ENCODE assay signal across 6 cellular contexts in genomic region chr1:1001057-1001630, GRCh38. TPM values are rescaled to one million over a fixed set of nuclear protein-coding genes. Genes with fewer than 3 reads are reported as not detected.
DNase-seq lines count a peak whose midpoint lies in the region; ATAC-seq, FAIRE-seq and TF ChIP-seq lines count a peak whose summit lies in the region.

No MANE protein-coding gene starts in this region.

- peak; percentile 51 for DNase-seq in HK-2 (ENCODE audit: unreplicated experiment)
- DNase-seq in central memory CD8-positive, alpha-beta T cell (ENCODE audit: low spot score in 2 of 2): no peak
- DNase-seq in pancreas: peak in 5 of 6 donors; percentile 25 to 71 (median 59)
- DNase-seq in SHP77 (lab: John Stamatoyannopoulos, UW): no peak
- DNase-seq in anterior cingulate cortex (lab: John Stamatoyannopoulos, UW): no peak

- no peaks in the 10 kb centered on the region for H3K9me3 ChIP-seq in pancreas

- WGBS in pancreas, 2 donors: 2 to 4% methylated on average over 33 to 36 of the region's 36 CpGs

- H3K4me1 Mint-ChIP-seq in central memory CD8-positive, alpha-beta T cell: peaks cover 15% of the 10 kb centered on the region

- H3K27me3 Mint-ChIP-seq in central memory CD8-positive, alpha-beta T cell: peaks cover 53% of the 10 kb centered on the region

- no peak for TF ChIP-seq CTCF in pancreas (IDR thresholded peaks at IDR 0.05)

- intact Hi-C loops in pancreas (cut with DNase I): no loop called here

- peak overlapping the region; percentile 33 to 58 (median 48) for H3K4me3 ChIP-seq in pancreas

- FAIRE-seq in pancreas (lab: Jason Lieb, UNC): no peak

- peak overlapping the region; percentile 90 to 96 (median 91) for H3K27ac ChIP-seq in pancreas

- peaks cover 9 to 21% (median 10%) of the 10 kb centered on the region in 3 donors for H3K4me1 ChIP-seq in pancreas

- peak overlapping the region; percentile 72 for H3K4me3 Mint-ChIP-seq in central memory CD8-positive, alpha-beta T cell

- ATAC-seq in central memory CD8-positive, alpha-beta T cell (replicated peaks; ENCODE audit: extremely low read depth, poor library complexity, severe bottlenecking): no peak
- ATAC-seq in pancreas (no peak), HG03520 (IDR thresholded peaks at IDR 0.05; ENCODE audit: unreplicated experiment) (no peak)

- H3K36me3 Mint-ChIP-seq in central memory CD8-positive, alpha-beta T cell (ENCODE audit: insufficient read depth): peaks cover 4% of the 10 kb centered on the region

- H3K9me3 Mint-ChIP-seq in central memory CD8-positive, alpha-beta T cell: no peaks in the 10 kb centered on the region

- H3K27ac Mint-ChIP-seq in central memory CD8-positive, alpha-beta T cell (ENCODE audit: low read depth): peak overlapping the region; percentile 79

- H3K27me3 ChIP-seq in pancreas: no peaks in the 10 kb centered on the region

- no peaks in the 10 kb centered on the region for H3K36me3 ChIP-seq in pancreas

RNA-seq across cellular contexts. Expression of gene HES4, which starts 1.2 kb away (rescaled TPM):
- 10 to 100 TPM; 13.2 to 29.4 (median 21.3) TPM for total RNA-seq in pancreas
- 10 to 100 TPM; 31.9 to 46.4 TPM for polyA plus RNA-seq in pancreas

RNA-seq across cellular contexts. Expression of gene ISG15, which starts 12.2 kb away (rescaled TPM):
- total RNA-seq in pancreas: 10 to 100 TPM in 2 of 6 donors, 1 to 10 TPM in 4; 4.3 to 19.4 (median 6.6) TPM
- 10 to 100 TPM; 25.9 to 45.0 TPM for polyA plus RNA-seq in pancreas

RNA-seq across cellular contexts. Expression of gene AGRN, which starts 18.8 kb away (rescaled TPM):
- total RNA-seq in pancreas: 100 to 1,000 TPM in 1 of 6 donors, 10 to 100 TPM in 5; 40.5 to 107 (median 64.0) TPM
- 100 to 1,000 TPM in 1 of 2 donors, 10 to 100 TPM in 1; 94.7 to 166 TPM for polyA plus RNA-seq in pancreas

RNA-seq across cellular contexts. Expression of gene PERM1, which starts 19.3 kb away (rescaled TPM):
- under 1 TPM in 2 of 6 donors, not detected in 4; 0.04 to 0.32 TPM for total RNA-seq in pancreas
- polyA plus RNA-seq in pancreas: under 1 TPM; 0.15 to 0.35 TPM

RNA-seq across cellular contexts. Expression of gene PLEKHN1, which starts 34.9 kb away (rescaled TPM):
- total RNA-seq in pancreas: 1 to 10 TPM in 2 of 6 donors, under 1 TPM in 4; 0.16 to 1.5 (median 0.40) TPM
- polyA plus RNA-seq in pancreas: 1 to 10 TPM in 1 of 2 donors, under 1 TPM in 1; 0.52 to 2.8 TPM

Comparison
In these comparisons a context has a peak if more than half of its experiments do, and no peak if none do; other contexts are left out.
1. DNase-seq: peak in HK-2 (single experiment) and pancreas (5 of 6); none in central memory CD8-positive, alpha-beta T cell (0 of 2), SHP77 (0 of 2) and anterior cingulate cortex (0 of 58).